Comparison of ENCODE assay signal across 19 cellular contexts in the genomic region with DNA sequence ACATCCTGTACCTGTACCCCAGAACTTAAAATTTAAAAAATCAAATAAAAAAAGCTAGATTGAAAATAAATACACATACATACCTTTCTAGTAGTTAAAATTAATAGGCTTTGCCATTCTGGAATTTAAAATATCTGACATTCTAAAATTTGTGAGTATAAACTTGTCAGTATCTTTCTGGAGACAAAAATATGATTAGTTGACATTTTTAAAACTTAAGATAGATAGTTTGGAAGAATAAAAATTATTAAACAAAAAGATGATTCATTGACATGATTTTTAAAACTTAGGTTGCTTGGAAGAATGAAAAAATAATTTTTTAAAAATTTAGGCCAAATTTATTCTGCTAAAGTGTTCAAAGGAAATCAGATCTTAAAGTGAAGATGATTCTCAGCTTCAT. TPM values are rescaled to one million over a fixed set of nuclear protein-coding genes. Genes with fewer than 3 reads are reported as not detected.
A peak's percentile ranks its signal among the peaks of the same experiment; 100 is the strongest.
DNase-seq lines count a peak whose midpoint lies in the region; ATAC-seq, FAIRE-seq and TF ChIP-seq lines count a peak whose summit lies in the region.
"Had no signal": no experiment of that assay in that cellular context is flagged by ENCODE, and none has a peak within 500 bp of the region (broad histone marks: within the 10 kb centered on the region; RNA-seq: fewer than 3 reads in every experiment).

No MANE protein-coding gene starts in this region.

- no peaks in the 10 kb centered on the region for H3K27me3 ChIP-seq in HepG2 (ENCODE audit: control insufficient read depth in 1 of 2, insufficient read depth in 2 of 2, low read length in 2 of 2)
- H3K27me3 ChIP-seq in right lobe of liver, result no peaks in the 10 kb centered on the region
- H3K27me3 ChIP-seq in K562 (ENCODE audit: control insufficient read depth in 2 of 2, insufficient read depth in 2 of 2, low read length in 2 of 2), result no peaks in the 10 kb centered on the region

- H3K4me2 ChIP-seq in HepG2 (ENCODE audit: low read depth, low read length) (no peak overlapping the region), K562 (ENCODE audit: insufficient read depth, low read length) (no peak overlapping the region)
- H3K4me2 ChIP-seq: GM23338 had no signal

- no peaks in the 10 kb centered on the region for H3K9me3 Mint-ChIP-seq in activated CD4-positive, alpha-beta T cell treated with anti-CD3 and anti-CD28 coated beads, Interleukin-2, amount 10 ng/mL, durations not matched to agents 7 days and 5 days
- H3K9me3 Mint-ChIP-seq: CD4-positive, alpha-beta memory T cell; GM23338; H9 had no signal

- TF ChIP-seq RAD21 in HepG2 (CRISPR knock-in tag; IDR thresholded peaks at IDR 0.05), result no peak
- TF ChIP-seq RAD21 in K562 (CRISPR knock-in tag; conservative IDR thresholded peaks at IDR 0.05 in 1 of 2, IDR thresholded peaks at IDR 0.05 in 1 of 2), result no peak

- DNase-seq in HepG2 (ENCODE audit: low spot score) (no peak), right lobe of liver (no peak), K562 (ENCODE audit: extremely low read depth in 1 of 4, low spot score in 3 of 4) (no peak), kidney (no peak), mucosa of descending colon (no peak)
- DNase-seq in activated CD4-positive, alpha-beta T cell treated with anti-CD3 and anti-CD28 coated beads, Interleukin-2, amount 10 ng/mL, durations not matched to agents 7 days and 5 days, result no peak
- DNase-seq: C1 segment of cervical spinal cord; Calu3; CD4-positive, alpha-beta memory T cell; COR-L47; DMS53; DMS79 treated with DMSO at 0.1 percent for 48 hours; GF-D8; H9 had no signal

- no peak for TF ChIP-seq CTCF in HepG2 (CRISPR knock-in tag; IDR thresholded peaks at IDR 0.05)
- no peak for TF ChIP-seq CTCF in right lobe of liver (IDR thresholded peaks at IDR 0.05)
- no peak for TF ChIP-seq CTCF in K562 (IDR thresholded peaks at IDR 0.05 in 2 of 3, conservative IDR thresholded peaks at IDR 0.05 in 1 of 3; ENCODE audit: insufficient read depth in 2 of 3, low read depth in 1 of 3, low read length in 3 of 3)
- no peak for TF ChIP-seq CTCF in kidney (IDR thresholded peaks at IDR 0.05; ENCODE audit: borderline replicate concordance, extremely low read depth, insufficient read depth)
- TF ChIP-seq CTCF in mucosa of descending colon (IDR thresholded peaks at IDR 0.05), result no peak

- no peaks in the 10 kb centered on the region for H3K36me3 ChIP-seq in HepG2 (replicated peaks in 1 of 2; ENCODE audit: control insufficient read depth in 1 of 2, insufficient read depth in 2 of 2, low read length in 2 of 2)
- H3K36me3 ChIP-seq in right lobe of liver, result peaks cover 0 to under 1% (median 0%) of the 10 kb centered on the region in 4 donors
- H3K36me3 ChIP-seq in K562 (ENCODE audit: control insufficient read depth, insufficient read depth, low read length), result no peaks in the 10 kb centered on the region
- H3K36me3 ChIP-seq in kidney (ENCODE audit: control insufficient read depth in 1 of 2, insufficient read depth in 2 of 2, low read length in 2 of 2), result no peaks in the 10 kb centered on the region
- no peaks in the 10 kb centered on the region for H3K36me3 ChIP-seq in mucosa of descending colon (ENCODE audit: low read depth)

- FAIRE-seq in HepG2 (lab: Jason Lieb, UNC), result no peak
- FAIRE-seq in K562 (lab: Jason Lieb, UNC), result no peak
- peak; percentile 33 for FAIRE-seq in kidney (lab: Jason Lieb, UNC)
- FAIRE-seq: GM12891, GM18507 had no signal

- H3K27ac Mint-ChIP-seq in activated CD4-positive, alpha-beta T cell treated with anti-CD3 and anti-CD28 coated beads, Interleukin-2, amount 10 ng/mL, durations not matched to agents 7 days and 5 days, result no peak overlapping the region
- H3K27ac Mint-ChIP-seq: CD4-positive, alpha-beta memory T cell; GM23338; H9 had no signal

- no TSS peak for BruUV-seq in HepG2 (replicated peaks; lab: Mats Ljungman, UMichigan)
- BruUV-seq in K562 (replicated peaks; lab: Mats Ljungman, UMichigan), result no TSS peak

- H3K79me2 ChIP-seq in HepG2 (ENCODE audit: insufficient read depth, low read length) (no peaks in the 10 kb centered on the region), K562 (ENCODE audit: control insufficient read depth, insufficient read depth, low read length) (no peaks in the 10 kb centered on the region)

- TF ChIP-seq EP300 in HepG2 (IDR thresholded peaks at IDR 0.05; ENCODE audit: low read depth in 2 of 2, low read length in 2 of 2), result no peak
- TF ChIP-seq EP300 in HepG2 (CRISPR knock-in tag; IDR thresholded peaks at IDR 0.05; ENCODE audit: borderline replicate concordance), result no peak
- no peak for TF ChIP-seq EP300 in K562 (IDR thresholded peaks at IDR 0.05; ENCODE audit: low read length)

- POLR2A ChIA-PET in HepG2 (lab: Yijun Ruan, JAX) (no interaction called here), K562 (lab: Yijun Ruan, JAX) (interaction anchor here (0.7 kb wide), 1 partner anchor 43 kb away, joined by 4 read pairs; a partner anchor contains a TSS)
- POLR2A ChIA-PET in activated CD4-positive, alpha-beta T cell treated with anti-CD3 and anti-CD28 coated beads, Interleukin-2, amount 10 ng/mL, durations not matched to agents 7 days and 5 days (lab: Charles Lee), result interaction anchor here (0.6 kb wide), 1 partner anchor 48 kb away, joined by 3 read pairs; no protein-coding TSS in a partner anchor

- no peak for ATAC-seq in HepG2
- ATAC-seq in right lobe of liver, result no peak
- ATAC-seq in K562, result no peak
- no peak for ATAC-seq in mucosa of descending colon
- ATAC-seq: GM23338, HCT116 had no signal

- intact Hi-C loops in HepG2 (cut with micrococcal nuclease; ENCODE audit: unreplicated experiment), result no loop called here
- intact Hi-C loops in right lobe of liver (cut with DNase I), result no loop called here
- intact Hi-C loops in K562 (cut with micrococcal nuclease), result loop anchor here (10.0 kb wide), 1 partner anchor 1393 kb away; no protein-coding TSS in a partner anchor
- intact Hi-C loops in kidney (cut with DNase I), result no loop called here
- intact Hi-C loops in mucosa of descending colon (cut with DNase I, micrococcal nuclease), result no loop called here

- no peaks in the 10 kb centered on the region for H3K36me3 Mint-ChIP-seq in activated CD4-positive, alpha-beta T cell treated with anti-CD3 and anti-CD28 coated beads, Interleukin-2, amount 10 ng/mL, durations not matched to agents 7 days and 5 days (ENCODE audit: low read depth)
- H3K36me3 Mint-ChIP-seq: CD4-positive, alpha-beta memory T cell had no signal

- H3K9me1 ChIP-seq in K562 (ENCODE audit: control insufficient read depth, insufficient read depth, low read length), result no peaks in the 10 kb centered on the region

- H3K9ac ChIP-seq in HepG2 (ENCODE audit: insufficient read depth, low read depth, low read length), result no peak overlapping the region
- no peak overlapping the region for H3K9ac ChIP-seq in K562 (ENCODE audit: insufficient read depth in 1 of 2, low read depth in 2 of 2, low read length in 2 of 2)
- no peak overlapping the region for H3K9ac ChIP-seq in kidney (ENCODE audit: low read length in 2 of 2)

- H3K4me3 ChIP-seq in HepG2 (replicated peaks in 1 of 3; ENCODE audit: insufficient read depth in 1 of 3, low read depth in 2 of 3, low read length in 3 of 3) (no peak overlapping the region), right lobe of liver (no peak overlapping the region), K562 (no peak overlapping the region), kidney (ENCODE audit: low read length in 2 of 2) (no peak overlapping the region), mucosa of descending colon (no peak overlapping the region)
- H3K4me3 ChIP-seq: GM23338 had no signal

- H3K4me1 ChIP-seq in HepG2 (ENCODE audit: insufficient read depth, low read length) (no peaks in the 10 kb centered on the region), right lobe of liver (no peaks in the 10 kb centered on the region), K562 (replicated peaks in 1 of 2; ENCODE audit: control insufficient read depth in 2 of 2, insufficient read depth in 2 of 2, low read length in 2 of 2) (no peaks in the 10 kb centered on the region), kidney (ENCODE audit: control insufficient read depth in 1 of 2, insufficient read depth in 1 of 2, low read depth in 1 of 2, low read length in 2 of 2) (no peaks in the 10 kb centered on the region), mucosa of descending colon (ENCODE audit: low read depth) (no peaks in the 10 kb centered on the region)

- H3K9me3 ChIP-seq in HepG2 (ENCODE audit: low read length) (no peaks in the 10 kb centered on the region), right lobe of liver (no peaks in the 10 kb centered on the region), K562 (replicated peaks; ENCODE audit: control insufficient read depth, insufficient read depth, low read depth, low read length) (no peaks in the 10 kb centered on the region), kidney (ENCODE audit: control insufficient read depth in 1 of 2, low read length in 2 of 2) (no peaks in the 10 kb centered on the region), mucosa of descending colon (no peaks in the 10 kb centered on the region)

- no peaks in the 10 kb centered on the region for H3K4me1 Mint-ChIP-seq in activated CD4-positive, alpha-beta T cell treated with anti-CD3 and anti-CD28 coated beads, Interleukin-2, amount 10 ng/mL, durations not matched to agents 7 days and 5 days
- H3K4me1 Mint-ChIP-seq: CD4-positive, alpha-beta memory T cell had no signal

- TF ChIP-seq POLR2A in HepG2 (IDR thresholded peaks at IDR 0.05; ENCODE audit: insufficient read depth in 1 of 2, low read depth in 2 of 2, low read length in 2 of 2) (no peak), right lobe of liver (IDR thresholded peaks at IDR 0.05) (no peak), K562 (conservative IDR thresholded peaks at IDR 0.05) (no peak)

- in situ Hi-C loops in HepG2 (cut with HindIII; ENCODE audit: extremely low pct_ligation_motif_present, low pct_unique_long_range_greater_than_20kb) (no loop called here), K562 (cut with MboI) (loop anchor here (25.0 kb wide), 2 partner anchors 225 to 925 kb away; no protein-coding TSS in a partner anchor)

- H3K27me3 Mint-ChIP-seq in activated CD4-positive, alpha-beta T cell treated with anti-CD3 and anti-CD28 coated beads, Interleukin-2, amount 10 ng/mL, durations not matched to agents 7 days and 5 days, result no peaks in the 10 kb centered on the region

- no peaks in the 10 kb centered on the region for H4K20me1 ChIP-seq in HepG2 (ENCODE audit: insufficient read depth, low read length)
- H4K20me1 ChIP-seq in K562 (replicated peaks; ENCODE audit: control insufficient read depth, insufficient read depth, low read length), result no peaks in the 10 kb centered on the region

- CTCF ChIA-PET in HepG2 (lab: Yijun Ruan, JAX; ENCODE audit: low intra/inter-chr PET ratio, low total read pairs), result no interaction called here
- CTCF ChIA-PET in K562 (lab: Yijun Ruan, JAX; ENCODE audit: low intra/inter-chr PET ratio), result no interaction called here
- CTCF ChIA-PET in activated CD4-positive, alpha-beta T cell treated with anti-CD3 and anti-CD28 coated beads, Interleukin-2, amount 10 ng/mL, durations not matched to agents 7 days and 5 days (lab: Charles Lee), result no interaction called here

- H2AFZ ChIP-seq in HepG2 (ENCODE audit: low read length) (no peak overlapping the region), K562 (ENCODE audit: low read depth, low read length) (no peak overlapping the region)
- H2AFZ ChIP-seq: GM23338 had no signal

- H3K4me3 Mint-ChIP-seq in activated CD4-positive, alpha-beta T cell treated with anti-CD3 and anti-CD28 coated beads, Interleukin-2, amount 10 ng/mL, durations not matched to agents 7 days and 5 days, result no peak overlapping the region
- H3K4me3 Mint-ChIP-seq: CD4-positive, alpha-beta memory T cell; GM23338; H9 had no signal

- H3K27ac ChIP-seq in HepG2 (ENCODE audit: extremely low read length, insufficient read depth, low read length) (no peak overlapping the region), right lobe of liver (no peak overlapping the region), K562 (ENCODE audit: extremely low read depth, low read depth, low read length) (no peak overlapping the region), kidney (ENCODE audit: low read depth in 2 of 2, low read length in 2 of 2) (no peak overlapping the region)
- H3K27ac ChIP-seq: 22Rv1 had no signal

RNA-seq across cellular contexts. Expression of a gene that starts 43.1 kb away (rescaled TPM):
- total RNA-seq in HepG2 (2016; rRNA removed; fragmentation: Illumina TruSeq; extraction: Trizol), result 51.3 and 65.0 TPM in 2 replicates
- total RNA-seq in HepG2 (2016; cell fraction: cytosol; rRNA removed; fragmentation: Illumina TruSeq; extraction: Trizol; ENCODE audit: low read depth), result 15.5 and 15.7 TPM in 2 replicates
- 51.7 and 63.3 TPM in 2 replicates for total RNA-seq in HepG2 (2016; cell fraction: insoluble cytoplasmic fraction; rRNA removed; fragmentation: Illumina TruSeq; extraction: Trizol)
- total RNA-seq in HepG2 (2016; cell fraction: membrane; rRNA removed; fragmentation: Illumina TruSeq; extraction: Trizol), result 27.2 and 27.5 TPM in 2 replicates
- total RNA-seq in HepG2 (2016; cell fraction: nucleus; rRNA removed; fragmentation: Illumina TruSeq; extraction: Trizol), result 35.1 and 38.5 TPM in 2 replicates
- 22.1 and 25.7 TPM in 2 replicates for polyA plus RNA-seq in HepG2 (2011; rRNA removed)
- 16.8 and 22.5 TPM in 2 replicates for polyA plus RNA-seq in HepG2 (2011; cell fraction: cytosol; rRNA removed)
- polyA plus RNA-seq in HepG2 (2011; cell fraction: nucleus; rRNA removed), result 11.6 and 11.8 TPM in 2 replicates
- polyA plus RNA-seq in HepG2 (2012), result 22.3 and 26.6 TPM in 2 replicates
- 6.3 and 8.5 TPM in 2 replicates for polyA plus RNA-seq in HepG2 (2016; cell fraction: cytosol; fragmentation: Illumina TruSeq; extraction: Trizol; ENCODE audit: low read depth)
- polyA plus RNA-seq in HepG2 (2016; cell fraction: insoluble cytoplasmic fraction; fragmentation: Illumina TruSeq; extraction: Trizol; ENCODE audit: low read depth), result 89.1 and 90.6 TPM in 2 replicates
- 21.1 and 21.2 TPM in 2 replicates for polyA plus RNA-seq in HepG2 (2016; cell fraction: membrane; fragmentation: Illumina TruSeq; extraction: Trizol; ENCODE audit: low read depth)
- 52.9 and 62.0 TPM in 2 replicates for polyA plus RNA-seq in HepG2 (2016; cell fraction: nucleus; fragmentation: Illumina TruSeq; extraction: Trizol; ENCODE audit: insufficient read depth, low read depth)
- polyA minus RNA-seq in HepG2 (2011; rRNA and poly(A)+ RNA removed; ENCODE audit: low replicate concordance), result 30.2 and 33.7 TPM in 2 replicates
- 20.3 and 24.0 TPM in 2 replicates for polyA minus RNA-seq in HepG2 (2011; cell fraction: cytosol; rRNA and poly(A)+ RNA removed)
- polyA minus RNA-seq in HepG2 (2011; cell fraction: nucleus; rRNA and poly(A)+ RNA removed), result 37.9 and 43.9 TPM in 2 replicates
- 10 to 100 TPM; 32.2 to 52.8 (median 44.4) TPM for total RNA-seq in right lobe of liver
- 7.7 and 15.0 TPM in 2 replicates for total RNA-seq in K562 (2011; cell fraction: chromatin; rRNA removed; ENCODE audit: low replicate concordance)
- 8.7 and 10.7 TPM in 2 replicates for total RNA-seq in K562 (2011; cell fraction: nucleolus; rRNA removed)
- total RNA-seq in K562 (2011; cell fraction: nucleoplasm; rRNA removed), result 12.4 and 20.6 TPM in 2 replicates
- total RNA-seq in K562 (2014; rRNA removed), result 47.3 and 52.0 TPM in 2 replicates
- total RNA-seq in K562 (2014; rRNA removed; fragmentation: Illumina TruSeq; extraction: Trizol), result 51.3 and 52.3 TPM in 2 replicates
- 49.3 and 52.6 TPM in 2 replicates for total RNA-seq in K562 (2015; rRNA removed; fragmentation: Illumina TruSeq; extraction: Trizol)
- 50.5 and 54.0 TPM in 2 replicates for total RNA-seq in K562 (2021)
- 46.3 and 67.9 TPM in 2 replicates for polyA plus RNA-seq in K562 (2011; rRNA removed)
- polyA plus RNA-seq in K562 (2011; cell fraction: cytosol; rRNA removed), result 41.2 TPM in 2 replicates
- 12.5 and 14.6 TPM in 2 replicates for polyA plus RNA-seq in K562 (2011; cell fraction: nucleus; rRNA removed)
- polyA plus RNA-seq in K562 (2012), result 32.7 and 47.2 TPM in 2 replicates
- polyA plus RNA-seq in K562 (2014; fragmentation: Illumina TruSeq; extraction: Trizol), result 52.3 and 60.9 TPM in 2 replicates
- polyA plus RNA-seq in K562 (2014; fragmentation: Nextera tagmentation; extraction: Ambion mirVana), result 10 to 100 TPM; 14.0 to 20.7 TPM
- 55.9 and 66.5 TPM in 2 replicates for polyA plus RNA-seq in K562 (2014; rRNA removed)
- polyA minus RNA-seq in K562 (2011; rRNA and poly(A)+ RNA removed), result 52.4 and 67.7 TPM in 2 replicates
- 22.9 and 34.2 TPM in 2 replicates for polyA minus RNA-seq in K562 (2011; cell fraction: cytosol; rRNA and poly(A)+ RNA removed)
- polyA minus RNA-seq in K562 (2011; cell fraction: nucleus; rRNA and poly(A)+ RNA removed), result 12.0 and 17.7 TPM in 2 replicates
- total RNA-seq in kidney, result 12.4 TPM
- 29.3 TPM for polyA plus RNA-seq in kidney (ENCODE audit: insufficient read depth, low read depth, low replicate concordance)
- 10 to 100 TPM; 15.0 to 16.8 TPM for total RNA-seq in activated CD4-positive, alpha-beta T cell treated with anti-CD3 and anti-CD28 coated beads, Interleukin-2, amount 10 ng/mL, durations not matched to agents 7 days and 5 days
- total RNA-seq in mucosa of descending colon, result 10 to 100 TPM; 21.3 to 22.9 (median 21.3) TPM
